ENCODE assay signal across 17 cellular contexts in genomic region chr2:161964070-161964645, GRCh38.
"Had no signal": no experiment of that assay in that cellular context is flagged by ENCODE, and none has a peak within 500 bp of the region (broad histone marks: within the 10 kb centered on the region; RNA-seq: fewer than 3 reads in every experiment).

No MANE protein-coding gene starts in this region.

- DNase-seq: activated CD4-positive, CD25-positive, alpha-beta regulatory T cell treated with anti-CD3 and anti-CD28 coated beads, Interleukin-2, amount 50 U/mL, for 72 hours; cerebellar nuclear complex; effector CD8-positive, alpha-beta T cell; gastrocnemius medialis; head of caudate nucleus; lower lobe of right lung; nucleus accumbens; posterior cingulate gyrus; SIG-M5; spleen; stimulated activated naive CD4-positive, alpha-beta T cell treated with Interleukin-2 at 50 U/mL for 16 hours; transverse colon; uterus had no signal

- H3K4me3 ChIP-seq: gastrocnemius medialis, lower lobe of right lung, spleen, suprapubic skin, transverse colon, uterus had no signal

- H3K27ac Mint-ChIP-seq: dendritic cell treated with granulocyte-macrophage colony-stimulating factor and Interleukin-4, amounts not matched to agents 40 ng/mL and 50 ng/mL, for 4 days; nephron had no signal

- H3K27me3 ChIP-seq: gastrocnemius medialis, spleen, suprapubic skin, transverse colon, uterus had no signal

- H3K27ac ChIP-seq: gastrocnemius medialis, lower lobe of right lung, spleen, suprapubic skin, transverse colon, uterus had no signal

- H3K36me3 ChIP-seq: gastrocnemius medialis, lower lobe of right lung, spleen, suprapubic skin, transverse colon, uterus had no signal

- H3K27me3 Mint-ChIP-seq: dendritic cell treated with granulocyte-macrophage colony-stimulating factor and Interleukin-4, amounts not matched to agents 40 ng/mL and 50 ng/mL, for 4 days had no signal

- H3K9me3 Mint-ChIP-seq: dendritic cell treated with granulocyte-macrophage colony-stimulating factor and Interleukin-4, amounts not matched to agents 40 ng/mL and 50 ng/mL, for 4 days; nephron had no signal

- H3K9me3 ChIP-seq: gastrocnemius medialis, lower lobe of right lung, spleen, suprapubic skin, transverse colon, uterus had no signal

- H3K4me1 Mint-ChIP-seq: nephron had no signal

- H3K4me1 ChIP-seq: gastrocnemius medialis, lower lobe of right lung, spleen, suprapubic skin, transverse colon, uterus had no signal

- ATAC-seq: esophagus mucosa, gastrocnemius medialis, lower lobe of right lung had no signal

- H3K4me3 Mint-ChIP-seq: dendritic cell treated with granulocyte-macrophage colony-stimulating factor and Interleukin-4, amounts not matched to agents 40 ng/mL and 50 ng/mL, for 4 days; nephron had no signal
